Comparison of ENCODE assay signal across 1 cellular context in the genomic region with DNA sequence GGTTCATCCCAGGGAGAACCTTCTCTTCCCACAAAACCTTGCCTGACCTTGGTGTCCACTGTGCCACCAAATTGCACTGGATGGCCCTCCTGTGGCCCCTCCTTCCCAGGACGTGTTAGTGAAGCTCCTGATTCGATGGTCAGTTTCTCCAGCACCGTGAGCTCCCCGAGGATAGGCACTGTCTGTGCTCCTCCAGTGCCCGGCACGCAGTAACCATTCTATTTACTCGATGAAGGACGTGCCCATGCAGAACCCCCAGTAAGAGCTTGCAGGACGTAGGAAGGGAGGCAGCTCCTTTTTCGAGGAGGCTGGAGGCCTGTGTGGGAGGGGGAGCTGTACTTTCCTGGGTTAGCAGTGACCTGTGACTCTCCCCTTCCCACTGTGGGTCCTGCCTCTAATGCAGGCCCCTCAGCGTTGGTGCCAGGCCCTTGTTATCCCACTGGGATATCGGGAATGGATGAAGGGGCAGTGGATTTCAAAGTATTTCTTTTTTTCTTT.
TF ChIP-seq lines count a peak whose summit lies in the region.

No MANE protein-coding gene starts in this region.

TF ChIP-seq in HepG2, 621 proteins besides CTCF, POLR2A, EP300 and RAD21 (continued from another document):
- TF ChIP-seq, protein P1, sequence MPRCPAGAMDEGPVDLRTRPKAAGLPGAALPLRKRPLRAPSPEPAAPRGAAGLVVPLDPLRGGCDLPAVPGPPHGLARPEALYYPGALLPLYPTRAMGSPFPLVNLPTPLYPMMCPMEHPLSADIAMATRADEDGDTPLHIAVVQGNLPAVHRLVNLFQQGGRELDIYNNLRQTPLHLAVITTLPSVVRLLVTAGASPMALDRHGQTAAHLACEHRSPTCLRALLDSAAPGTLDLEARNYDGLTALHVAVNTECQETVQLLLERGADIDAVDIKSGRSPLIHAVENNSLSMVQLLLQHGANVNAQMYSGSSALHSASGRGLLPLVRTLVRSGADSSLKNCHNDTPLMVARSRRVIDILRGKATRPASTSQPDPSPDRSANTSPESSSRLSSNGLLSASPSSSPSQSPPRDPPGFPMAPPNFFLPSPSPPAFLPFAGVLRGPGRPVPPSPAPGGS (CRISPR knock-in tag; IDR thresholded peaks at IDR 0.05), result 0 out of 2 replicates have a peak, but pooled peaks have one; percentile 31
- TF ChIP-seq ZNF839 (CRISPR knock-in tag; IDR thresholded peaks at IDR 0.05; ENCODE audit: borderline replicate concordance), result no peak
- 0 out of 2 replicates have a peak, but pooled peaks have one; percentile 26 for TF ChIP-seq NAIF1 (CRISPR knock-in tag; IDR thresholded peaks at IDR 0.05; ENCODE audit: borderline replicate concordance)
- peak; percentile 52 for TF ChIP-seq ZNF501 (CRISPR knock-in tag; IDR thresholded peaks at IDR 0.05)
- TF ChIP-seq, protein P2, sequence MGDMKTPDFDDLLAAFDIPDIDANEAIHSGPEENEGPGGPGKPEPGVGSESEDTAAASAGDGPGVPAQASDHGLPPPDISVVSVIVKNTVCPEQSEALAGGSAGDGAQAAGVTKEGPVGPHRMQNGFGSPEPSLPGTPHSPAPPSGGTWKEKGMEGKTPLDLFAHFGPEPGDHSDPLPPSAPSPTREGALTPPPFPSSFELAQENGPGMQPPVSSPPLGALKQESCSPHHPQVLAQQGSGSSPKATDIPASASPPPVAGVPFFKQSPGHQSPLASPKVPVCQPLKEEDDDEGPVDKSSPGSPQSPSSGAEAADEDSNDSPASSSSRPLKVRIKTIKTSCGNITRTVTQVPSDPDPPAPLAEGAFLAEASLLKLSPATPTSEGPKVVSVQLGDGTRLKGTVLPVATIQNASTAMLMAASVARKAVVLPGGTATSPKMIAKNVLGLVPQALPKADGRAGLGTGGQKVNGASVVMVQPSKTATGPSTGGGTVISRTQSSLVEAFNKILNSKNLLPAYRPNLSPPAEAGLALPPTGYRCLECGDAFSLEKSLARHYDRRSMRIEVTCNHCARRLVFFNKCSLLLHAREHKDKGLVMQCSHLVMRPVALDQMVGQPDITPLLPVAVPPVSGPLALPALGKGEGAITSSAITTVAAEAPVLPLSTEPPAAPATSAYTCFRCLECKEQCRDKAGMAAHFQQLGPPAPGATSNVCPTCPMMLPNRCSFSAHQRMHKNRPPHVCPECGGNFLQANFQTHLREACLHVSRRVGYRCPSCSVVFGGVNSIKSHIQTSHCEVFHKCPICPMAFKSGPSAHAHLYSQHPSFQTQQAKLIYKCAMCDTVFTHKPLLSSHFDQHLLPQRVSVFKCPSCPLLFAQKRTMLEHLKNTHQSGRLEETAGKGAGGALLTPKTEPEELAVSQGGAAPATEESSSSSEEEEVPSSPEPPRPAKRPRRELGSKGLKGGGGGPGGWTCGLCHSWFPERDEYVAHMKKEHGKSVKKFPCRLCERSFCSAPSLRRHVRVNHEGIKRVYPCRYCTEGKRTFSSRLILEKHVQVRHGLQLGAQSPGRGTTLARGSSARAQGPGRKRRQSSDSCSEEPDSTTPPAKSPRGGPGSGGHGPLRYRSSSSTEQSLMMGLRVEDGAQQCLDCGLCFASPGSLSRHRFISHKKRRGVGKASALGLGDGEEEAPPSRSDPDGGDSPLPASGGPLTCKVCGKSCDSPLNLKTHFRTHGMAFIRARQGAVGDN (CRISPR knock-in tag; IDR thresholded peaks at IDR 0.05), result peak; percentile 53
- no peak for TF ChIP-seq HMG20A (CRISPR knock-in tag; IDR thresholded peaks at IDR 0.05; ENCODE audit: borderline replicate concordance)
- TF ChIP-seq, protein P3, sequence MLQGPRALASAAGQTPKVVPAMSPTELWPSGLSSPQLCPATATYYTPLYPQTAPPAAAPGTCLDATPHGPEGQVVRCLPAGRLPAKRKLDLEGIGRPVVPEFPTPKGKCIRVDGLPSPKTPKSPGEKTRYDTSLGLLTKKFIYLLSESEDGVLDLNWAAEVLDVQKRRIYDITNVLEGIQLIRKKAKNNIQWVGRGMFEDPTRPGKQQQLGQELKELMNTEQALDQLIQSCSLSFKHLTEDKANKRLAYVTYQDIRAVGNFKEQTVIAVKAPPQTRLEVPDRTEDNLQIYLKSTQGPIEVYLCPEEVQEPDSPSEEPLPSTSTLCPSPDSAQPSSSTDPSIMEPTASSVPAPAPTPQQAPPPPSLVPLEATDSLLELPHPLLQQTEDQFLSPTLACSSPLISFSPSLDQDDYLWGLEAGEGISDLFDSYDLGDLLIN (CRISPR knock-in tag; IDR thresholded peaks at IDR 0.05; ENCODE audit: borderline replicate concordance), result no peak
- TF ChIP-seq SSRP1 (CRISPR knock-in tag; IDR thresholded peaks at IDR 0.05), result peak; percentile 19; the same call in 1 of the 2 replicates
- peak; percentile 26; the same call in 1 of the 2 replicates for TF ChIP-seq ZNF598 (CRISPR knock-in tag; IDR thresholded peaks at IDR 0.05; ENCODE audit: borderline replicate concordance)
- TF ChIP-seq SALL2 (CRISPR knock-in tag; IDR thresholded peaks at IDR 0.05), result no peak
